Comparison of ENCODE assay signal across 21 cellular contexts in genomic region chr5:68823301-68823700, GRCh38.
"Had no signal": no experiment of that assay in that cellular context is flagged by ENCODE, and none has a peak within 500 bp of the region (broad histone marks: within the 10 kb centered on the region; RNA-seq: fewer than 3 reads in every experiment).

No MANE protein-coding gene starts in this region.

- H3K9ac ChIP-seq: SK-N-SH had no signal

- DNase-seq: IMR-90, Karpas-422, KG1, MM.1S, NCI-H1092 treated with DMSO at 0.1 percent for 48 hours, NCI-H1436, NCI-H187, NCI-H2029, NCI-H2081 treated with DMSO at 0.1 percent for 48 hours, NCI-H2171, NCI-H226, NCI-H446, NCI-H510A, NCI-H524 treated with DMSO at 0.1 percent for 48 hours, NCI-H69, NCI-H774, RPMI8226, SHP77, SK-N-SH, SW 1271 had no signal

- H3K9me2 ChIP-seq: SK-N-SH had no signal

- H3K9me3 ChIP-seq: SK-N-SH had no signal

- ATAC-seq: HepG2 had no signal

- H3K4me2 ChIP-seq: SK-N-SH had no signal
